In the genomic region with DNA sequence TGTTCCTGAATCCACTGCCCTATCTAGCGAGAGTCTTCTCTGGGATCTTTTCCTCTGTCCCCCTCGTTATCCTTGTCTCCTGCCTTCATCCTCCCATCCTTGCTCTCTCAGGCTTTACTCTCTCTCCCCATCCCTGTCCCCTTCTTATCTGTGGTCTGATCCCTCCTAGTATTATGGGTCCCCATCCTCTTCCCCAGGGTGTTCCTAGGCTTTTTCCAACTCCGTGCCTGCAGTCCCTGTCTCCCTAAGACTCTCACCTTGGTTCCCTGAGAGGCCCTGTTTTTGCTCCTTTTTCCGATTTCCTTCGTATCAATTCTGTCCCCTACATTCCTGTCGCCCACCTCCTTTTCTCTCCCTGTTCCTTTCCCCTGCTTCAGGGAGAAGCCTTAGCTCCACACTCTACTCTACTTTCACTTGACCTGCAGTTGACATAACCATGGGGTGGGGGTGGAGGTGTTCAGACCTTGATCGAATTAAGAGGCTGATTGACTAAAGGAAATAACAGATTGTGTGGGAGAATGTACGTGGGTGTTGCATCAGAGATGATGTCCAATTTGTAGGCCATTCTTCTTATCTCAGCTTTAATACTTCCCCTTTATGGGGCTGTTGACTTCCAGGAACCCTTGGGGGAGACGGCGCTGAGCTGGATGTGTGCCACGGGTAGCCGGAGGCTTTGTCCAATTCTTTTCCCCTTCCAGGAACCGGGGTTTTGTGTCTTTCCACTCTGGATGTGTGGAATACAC, we compare ENCODE assay signal across 8 cellular contexts. TPM values are rescaled to one million over a fixed set of nuclear protein-coding genes. Genes with fewer than 3 reads are reported as not detected.
DNase-seq lines count a peak whose midpoint lies in the region; ATAC-seq, FAIRE-seq and TF ChIP-seq lines count a peak whose summit lies in the region.

No MANE protein-coding gene starts in this region.

- H3K36me3 Mint-ChIP-seq in stimulated activated naive CD8-positive, alpha-beta T cell treated with anti-CD3 and anti-CD28 coated beads, Interleukin-15, Interleukin-2, amounts not matched to agents 100 ng/mL and 50 ng/mL, for 24 hours (ENCODE audit: low read depth), result peaks cover 26% of the 10 kb centered on the region
- H3K36me3 Mint-ChIP-seq in activated CD8-positive, alpha-beta T cell treated with anti-CD3 and anti-CD28 coated beads, Interleukin-2, amount 10 ng/mL, durations not matched to agents 7 days and 5 days (ENCODE audit: low read depth), result peaks cover 39% of the 10 kb centered on the region

- H3K27me3 Mint-ChIP-seq in stimulated activated naive CD8-positive, alpha-beta T cell treated with anti-CD3 and anti-CD28 coated beads, Interleukin-15, Interleukin-2, amounts not matched to agents 100 ng/mL and 50 ng/mL, for 24 hours, result no peaks in the 10 kb centered on the region
- peaks cover 2% of the 10 kb centered on the region for H3K27me3 Mint-ChIP-seq in activated CD8-positive, alpha-beta T cell treated with anti-CD3 and anti-CD28 coated beads, Interleukin-2, amount 10 ng/mL, durations not matched to agents 7 days and 5 days (ENCODE audit: low read depth)

- TF ChIP-seq CTCF in left ventricle myocardium inferior (IDR thresholded peaks at IDR 0.05; ENCODE audit: borderline replicate concordance), result no peak

- H3K4me1 Mint-ChIP-seq in stimulated activated naive CD8-positive, alpha-beta T cell treated with anti-CD3 and anti-CD28 coated beads, Interleukin-15, Interleukin-2, amounts not matched to agents 100 ng/mL and 50 ng/mL, for 24 hours (ENCODE audit: low read depth), result peaks cover 49% of the 10 kb centered on the region
- H3K4me1 Mint-ChIP-seq in activated CD8-positive, alpha-beta T cell treated with anti-CD3 and anti-CD28 coated beads, Interleukin-2, amount 10 ng/mL, durations not matched to agents 7 days and 5 days (ENCODE audit: low read depth), result peaks cover 52% of the 10 kb centered on the region

- CTCF ChIA-PET in activated CD8-positive, alpha-beta T cell treated with anti-CD3 and anti-CD28 coated beads, Interleukin-2, amount 10 ng/mL, durations not matched to agents 7 days and 5 days (lab: Charles Lee), result interaction anchor here (0.8 to 6.9 kb wide), 15 partner anchors 15 to 124 kb away, joined by 3 to 192 read pairs (median 10); a partner anchor contains a TSS

- H3K36me3 ChIP-seq in left ventricle myocardium inferior, result peaks cover 11% of the 10 kb centered on the region
- peaks cover 11% of the 10 kb centered on the region for H3K36me3 ChIP-seq in rectal smooth muscle tissue (ENCODE audit: control insufficient read depth, insufficient read depth, low read length)

- intact Hi-C loops in left ventricle myocardium inferior (cut with micrococcal nuclease), result loop anchor here (5.0 kb wide), 1 partner anchor 104 kb away; no protein-coding TSS in a partner anchor

- H3K27ac Mint-ChIP-seq in stimulated activated naive CD8-positive, alpha-beta T cell treated with anti-CD3 and anti-CD28 coated beads, Interleukin-15, Interleukin-2, amounts not matched to agents 100 ng/mL and 50 ng/mL, for 24 hours, result peak overlapping the region; percentile 93
- H3K27ac Mint-ChIP-seq in activated CD8-positive, alpha-beta T cell treated with anti-CD3 and anti-CD28 coated beads, Interleukin-2, amount 10 ng/mL, durations not matched to agents 7 days and 5 days, result peak overlapping the region; percentile 86

- H3K9me3 ChIP-seq in left ventricle myocardium inferior (replicated peaks), result no peaks in the 10 kb centered on the region

- FAIRE-seq in RCC 7860 (lab: Jason Lieb, UNC), result no peak

- no peaks in the 10 kb centered on the region for H3K9me3 Mint-ChIP-seq in stimulated activated naive CD8-positive, alpha-beta T cell treated with anti-CD3 and anti-CD28 coated beads, Interleukin-15, Interleukin-2, amounts not matched to agents 100 ng/mL and 50 ng/mL, for 24 hours
- H3K9me3 Mint-ChIP-seq in activated CD8-positive, alpha-beta T cell treated with anti-CD3 and anti-CD28 coated beads, Interleukin-2, amount 10 ng/mL, durations not matched to agents 7 days and 5 days (ENCODE audit: insufficient read depth), result no peaks in the 10 kb centered on the region

- peak overlapping the region; percentile 91 for H3K4me3 Mint-ChIP-seq in stimulated activated naive CD8-positive, alpha-beta T cell treated with anti-CD3 and anti-CD28 coated beads, Interleukin-15, Interleukin-2, amounts not matched to agents 100 ng/mL and 50 ng/mL, for 24 hours
- H3K4me3 Mint-ChIP-seq in activated CD8-positive, alpha-beta T cell treated with anti-CD3 and anti-CD28 coated beads, Interleukin-2, amount 10 ng/mL, durations not matched to agents 7 days and 5 days, result peak overlapping the region; percentile 90

- H3K27ac ChIP-seq in left ventricle myocardium inferior (replicated peaks) (peak overlapping the region; percentile 87), rectal smooth muscle tissue (ENCODE audit: low read depth, low read length) (peak overlapping the region; percentile 84)

- no peak for ATAC-seq in stimulated activated naive CD8-positive, alpha-beta T cell treated with anti-CD3 and anti-CD28 coated beads, Interleukin-15, Interleukin-2, amounts not matched to agents 100 U/mL and 50 U/mL, for 24 hours
- no peak for ATAC-seq in activated CD8-positive, alpha-beta T cell treated with anti-CD3 and anti-CD28 coated beads, Interleukin-2, amount 10 ng/mL, durations not matched to agents 7 days and 5 days
- ATAC-seq in HG03196 (IDR thresholded peaks at IDR 0.05; ENCODE audit: unreplicated experiment), result no peak

- H3K4me1 ChIP-seq in left ventricle myocardium inferior (peaks cover 30% of the 10 kb centered on the region), rectal smooth muscle tissue (ENCODE audit: control insufficient read depth, insufficient read depth, low read length) (peaks cover 11% of the 10 kb centered on the region)

- H3K4me3 ChIP-seq in left ventricle myocardium inferior, result peak overlapping the region; percentile 91
- peak overlapping the region; percentile 97 for H3K4me3 ChIP-seq in rectal smooth muscle tissue (ENCODE audit: low read length)

- H3K9ac ChIP-seq in rectal smooth muscle tissue (ENCODE audit: low read length), result peak overlapping the region; percentile 50

- DNase-seq in stimulated activated naive CD8-positive, alpha-beta T cell treated with anti-CD3 and anti-CD28 coated beads, Interleukin-15, Interleukin-2, amounts not matched to agents 100 U/mL and 50 U/mL, for 24 hours, result no peak
- DNase-seq in activated CD8-positive, alpha-beta T cell treated with anti-CD3 and anti-CD28 coated beads, Interleukin-2, amount 10 ng/mL, durations not matched to agents 7 days and 5 days, result no peak
- DNase-seq in left ventricle myocardium inferior, result peak; percentile 36
- DNase-seq in RCC 7860 (ENCODE audit: low spot score), result no peak
- no peak for DNase-seq in islet precursor cell

- H3K27me3 ChIP-seq in left ventricle myocardium inferior (ENCODE audit: low read depth), result peaks cover 8% of the 10 kb centered on the region
- H3K27me3 ChIP-seq in rectal smooth muscle tissue (ENCODE audit: control insufficient read depth, insufficient read depth, low read length), result no peaks in the 10 kb centered on the region

- POLR2A ChIA-PET in activated CD8-positive, alpha-beta T cell treated with anti-CD3 and anti-CD28 coated beads, Interleukin-2, amount 10 ng/mL, durations not matched to agents 7 days and 5 days (lab: Charles Lee), result interaction anchor here (0.6 to 2.7 kb wide), 6 partner anchors 84 to 1117 kb away, joined by 3 to 11 read pairs (median 6); a partner anchor contains a TSS

RNA-seq across cellular contexts. Expression of a gene that starts 0.9 kb away (rescaled TPM):
- 10 to 100 TPM; 36.3 to 36.7 TPM for total RNA-seq in activated CD8-positive, alpha-beta T cell treated with anti-CD3 and anti-CD28 coated beads, Interleukin-2, amount 10 ng/mL, durations not matched to agents 7 days and 5 days
- total RNA-seq in left ventricle myocardium inferior, result 14.9 TPM

RNA-seq across cellular contexts. Expression of a gene that starts 45.6 kb away (rescaled TPM):
- total RNA-seq in activated CD8-positive, alpha-beta T cell treated with anti-CD3 and anti-CD28 coated beads, Interleukin-2, amount 10 ng/mL, durations not matched to agents 7 days and 5 days, result 100 to 1,000 TPM; 191 to 195 TPM
- total RNA-seq in left ventricle myocardium inferior, result 1.0 TPM

Comparison
In these comparisons a context has a peak if more than half of its experiments do, and no peak if none do; other contexts are left out.
1. RNA of a gene that starts 45.6 kb away (total RNA-seq): 191 to 195 TPM in activated CD8-positive, alpha-beta T cell treated with anti-CD3 and anti-CD28 coated beads, Interleukin-2, amount 10 ng/mL, durations not matched to agents 7 days and 5 days; 1.0 TPM in left ventricle myocardium inferior (single experiment); every median in the first group is over 10 times any median in the second.